Comparison of ENCODE assay signal across 8 cellular contexts in the genomic region with DNA sequence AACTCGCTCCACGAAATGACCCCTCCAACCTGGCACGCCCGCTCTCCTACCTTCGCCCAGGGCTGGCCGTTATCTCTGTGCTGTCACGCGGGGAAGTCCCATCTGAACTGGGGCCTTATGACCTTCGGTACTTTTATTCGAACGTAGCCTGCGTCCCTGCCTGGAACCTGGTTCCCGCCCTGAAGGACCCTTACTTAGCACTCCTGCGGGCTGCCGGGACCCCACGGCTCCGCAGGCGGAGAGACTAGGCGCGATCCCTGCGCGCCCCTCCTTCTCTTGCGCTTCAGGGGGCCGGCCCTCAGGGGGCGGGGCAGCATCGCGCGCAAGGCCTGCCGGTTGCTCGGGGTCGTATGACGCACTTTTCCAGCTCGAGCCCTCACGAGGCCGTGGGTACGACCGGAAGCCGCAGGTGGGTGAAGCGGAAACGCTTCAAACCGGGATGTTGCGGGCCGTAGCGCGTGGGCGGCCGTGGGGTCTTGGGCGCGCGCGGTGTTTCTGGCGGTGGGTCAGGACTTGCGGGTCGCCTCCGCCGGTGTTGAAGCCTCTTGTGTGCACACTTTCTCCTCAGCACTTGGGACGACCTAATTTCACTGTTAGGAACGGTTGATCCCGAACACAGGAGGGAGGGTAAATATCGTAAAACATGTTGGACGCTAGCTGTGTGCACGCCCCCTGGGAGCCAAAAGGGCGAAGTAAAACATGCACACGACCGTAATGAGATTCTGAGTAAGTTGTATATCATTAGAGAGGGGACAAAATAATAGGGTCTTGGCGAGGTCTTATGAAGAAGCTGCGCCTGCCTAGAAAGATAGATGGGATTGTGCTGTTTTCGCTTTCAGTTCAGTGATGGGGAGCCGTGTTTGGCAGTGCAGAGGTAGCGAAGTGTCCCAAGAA. TPM values are rescaled to one million over a fixed set of nuclear protein-coding genes. Genes with fewer than 3 reads are reported as not detected.
DNase-seq lines count a peak whose midpoint lies in the region; ATAC-seq and TF ChIP-seq lines count a peak whose summit lies in the region.

Gene LIPT1 (plus strand): TSS at position 325 of the 894 bp plus-strand sequence. CDS start 6,991 bp downstream, outside the sequence.
A gene with protein sequence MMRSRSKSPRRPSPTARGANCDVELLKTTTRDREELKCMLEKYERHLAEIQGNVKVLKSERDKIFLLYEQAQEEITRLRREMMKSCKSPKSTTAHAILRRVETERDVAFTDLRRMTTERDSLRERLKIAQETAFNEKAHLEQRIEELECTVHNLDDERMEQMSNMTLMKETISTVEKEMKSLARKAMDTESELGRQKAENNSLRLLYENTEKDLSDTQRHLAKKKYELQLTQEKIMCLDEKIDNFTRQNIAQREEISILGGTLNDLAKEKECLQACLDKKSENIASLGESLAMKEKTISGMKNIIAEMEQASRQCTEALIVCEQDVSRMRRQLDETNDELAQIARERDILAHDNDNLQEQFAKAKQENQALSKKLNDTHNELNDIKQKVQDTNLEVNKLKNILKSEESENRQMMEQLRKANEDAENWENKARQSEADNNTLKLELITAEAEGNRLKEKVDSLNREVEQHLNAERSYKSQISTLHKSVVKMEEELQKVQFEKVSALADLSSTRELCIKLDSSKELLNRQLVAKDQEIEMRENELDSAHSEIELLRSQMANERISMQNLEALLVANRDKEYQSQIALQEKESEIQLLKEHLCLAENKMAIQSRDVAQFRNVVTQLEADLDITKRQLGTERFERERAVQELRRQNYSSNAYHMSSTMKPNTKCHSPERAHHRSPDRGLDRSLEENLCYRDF (minus strand): TSS at position 300 of the 894 bp plus-strand sequence. CDS start 45,503 bp downstream, outside the sequence.

- peak within 1 kb of the TSS; percentile 92 for H3K27ac Mint-ChIP-seq in activated B cell treated with CpG ODN at 0.5 μM for 24 hours

- ATAC-seq in GM18909 (IDR thresholded peaks at IDR 0.05; ENCODE audit: poor library complexity, unreplicated experiment) (peak; percentile 97), HG03159 (IDR thresholded peaks at IDR 0.05; ENCODE audit: unreplicated experiment) (peak; percentile 98), activated B cell treated with CpG ODN at 0.5 μM for 24 hours (ENCODE audit: low read depth) (peak; percentile 91)

- CTCF ChIA-PET in activated B cell treated with CpG ODN at 0.5 μM for 24 hours (lab: Charles Lee) = interaction anchor here (1.0 kb wide), 1 partner anchor 14 kb away, joined by 4 read pairs; no protein-coding TSS in a partner anchor

- TF ChIP-seq CTCF in AG09309 (IDR thresholded peaks at IDR 0.05; ENCODE audit: control insufficient read depth, insufficient read depth, low read depth, low read length, missing control alignments) = peak; percentile 18
- no peak for TF ChIP-seq CTCF in activated B cell treated with CpG ODN at 0.5 μM for 24 hours (IDR thresholded peaks at IDR 0.05)

- H3K9me3 Mint-ChIP-seq in activated B cell treated with CpG ODN at 0.5 μM for 24 hours = no peaks in the 10 kb centered on the region

- POLR2A ChIA-PET in activated B cell treated with CpG ODN at 0.5 μM for 24 hours (lab: Charles Lee) = interaction anchor here (0.5 to 9.2 kb wide), 12 partner anchors 13 to 1848 kb away, joined by 3 to 143 read pairs (median 4); partner anchors contain the start of genes C2orf15, EIF5B, MGAT4A and MITD1

- H3K4me1 Mint-ChIP-seq in activated B cell treated with CpG ODN at 0.5 μM for 24 hours = peaks cover 55% of the 10 kb centered on the region

- peak within 1 kb of the TSS; percentile 90 for H3K4me3 Mint-ChIP-seq in activated B cell treated with CpG ODN at 0.5 μM for 24 hours

- intact Hi-C loops in activated B cell treated with CpG ODN at 0.5 μM for 24 hours (cut with micrococcal nuclease) = loop anchor here (1.0 to 10.0 kb wide), 7 partner anchors 14 to 1493 kb away; partner anchors contain the start of genes ACTR1B, C2orf15, EIF5B and MITD1

- H3K4me3 ChIP-seq in AG09309 (ENCODE audit: control insufficient read depth, low read depth, low read length) = peak within 1 kb of the TSS; percentile 80

- DNase-seq in AG09309 (ENCODE audit: low read depth) (peak; percentile 50), NCI-H2227 (lab: John Stamatoyannopoulos, UW; ENCODE audit: unreplicated experiment) (peak; percentile 96), activated B cell treated with CpG ODN at 0.5 μM for 24 hours (peak; percentile 92), caudate nucleus (lab: John Stamatoyannopoulos, UW) (peak; percentile 5 to 95 (median 84)), inferior parietal cortex (ENCODE audit: extremely low spot score) (peak; percentile 91)
- peak; percentile 84 to 91 for DNase-seq in stimulated activated CD4-positive, alpha-beta T cell treated with anti-CD3 and anti-CD28 coated beads, Interleukin-12 subunit alpha, Interleukin-12 subunit beta, amount 100 ng/mL, for 24 hours (ENCODE audit: low read depth in 2 of 2)

- peaks cover 31% of the 10 kb centered on the region for H3K36me3 Mint-ChIP-seq in activated B cell treated with CpG ODN at 0.5 μM for 24 hours (ENCODE audit: low read depth)

- H3K27me3 Mint-ChIP-seq in activated B cell treated with CpG ODN at 0.5 μM for 24 hours = no peaks in the 10 kb centered on the region

- H3K27ac ChIP-seq in caudate nucleus (ENCODE audit: low read depth, low read length) = peak within 1 kb of the TSS; percentile 93

RNA-seq across cellular contexts. Expression of gene LIPT1, which starts in this region (rescaled TPM):
- 15.1 and 18.1 TPM in 2 replicates for total RNA-seq in activated B cell treated with CpG ODN at 0.5 μM for 24 hours

RNA-seq across cellular contexts. Expression of the second gene that starts in this region (rescaled TPM):
- total RNA-seq in activated B cell treated with CpG ODN at 0.5 μM for 24 hours = 18.5 and 20.4 TPM in 2 replicates

Comparison
In these comparisons a context has a peak if more than half of its experiments do, and no peak if none do; other contexts are left out.
1. Peak in every context shown above with its lines: DNase-seq, ATAC-seq, H3K4me3 ChIP-seq and H3K27ac ChIP-seq.